In the genomic region with DNA sequence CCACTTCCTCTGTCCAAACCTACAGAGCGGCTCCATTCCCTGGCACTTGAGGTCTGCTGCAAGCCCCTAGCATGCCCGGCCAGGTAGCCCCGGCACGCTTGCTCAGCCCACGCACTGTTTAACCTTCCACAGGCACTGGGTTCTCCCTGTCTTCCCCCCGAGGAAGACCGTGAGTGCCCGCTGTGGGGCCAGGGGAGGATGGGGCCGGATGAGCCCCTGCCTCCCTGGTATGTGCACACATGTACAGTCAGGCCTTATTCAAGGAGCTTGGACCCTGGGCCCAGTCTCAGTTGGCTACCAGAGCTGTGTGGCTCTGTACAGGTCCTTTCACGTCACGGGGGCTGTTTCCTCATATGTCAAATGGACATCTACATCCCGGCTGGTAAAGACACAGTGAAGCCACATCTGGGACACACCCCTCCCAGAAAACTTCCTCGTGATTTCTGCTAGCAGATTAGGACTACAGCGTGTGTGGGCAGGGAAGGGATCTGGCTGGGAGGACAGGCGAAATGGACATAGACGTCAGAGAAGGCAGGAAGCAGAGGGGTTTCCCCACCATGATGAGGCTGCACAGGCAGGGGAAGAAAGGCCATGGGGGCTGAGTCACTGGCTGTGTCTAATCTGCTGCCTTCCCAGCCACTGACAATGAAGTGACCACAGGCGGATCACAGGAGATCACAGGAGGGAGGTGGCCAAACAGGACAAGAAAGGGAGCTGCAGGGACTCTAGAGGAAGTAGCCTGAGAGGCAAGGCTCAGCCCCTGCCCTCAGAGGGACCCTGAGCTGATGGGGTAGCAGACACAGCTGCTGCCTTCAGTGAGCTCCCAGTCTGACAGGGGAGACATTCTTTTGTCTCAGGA, we compare ENCODE assay signal across 1 cellular context.
A peak's percentile ranks its signal among the peaks of the same experiment; 100 is the strongest.
TF ChIP-seq lines count a peak whose summit lies in the region.

No MANE protein-coding gene starts in this region.

TF ChIP-seq in K562, 482 proteins besides CTCF, POLR2A, EP300 and RAD21 (continued from another document and continues in another):
- TF ChIP-seq MLLT1 (IDR thresholded peaks at IDR 0.05), result peak; percentile 32 to 95; a peak in 3 of 4 replicates
- TF ChIP-seq RBM25 (IDR thresholded peaks at IDR 0.05; ENCODE audit: low read depth, low read length, severe bottlenecking), result no peak
- no peak for TF ChIP-seq ZNF764 (CRISPR knock-in tag; IDR thresholded peaks at IDR 0.05; ENCODE audit: low read depth)
- TF ChIP-seq, protein P1, sequence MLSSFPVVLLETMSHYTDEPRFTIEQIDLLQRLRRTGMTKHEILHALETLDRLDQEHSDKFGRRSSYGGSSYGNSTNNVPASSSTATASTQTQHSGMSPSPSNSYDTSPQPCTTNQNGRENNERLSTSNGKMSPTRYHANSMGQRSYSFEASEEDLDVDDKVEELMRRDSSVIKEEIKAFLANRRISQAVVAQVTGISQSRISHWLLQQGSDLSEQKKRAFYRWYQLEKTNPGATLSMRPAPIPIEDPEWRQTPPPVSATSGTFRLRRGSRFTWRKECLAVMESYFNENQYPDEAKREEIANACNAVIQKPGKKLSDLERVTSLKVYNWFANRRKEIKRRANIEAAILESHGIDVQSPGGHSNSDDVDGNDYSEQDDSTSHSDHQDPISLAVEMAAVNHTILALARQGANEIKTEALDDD (IDR thresholded peaks at IDR 0.05), result peak; percentile 33; the same call in 1 of the 2 replicates
- TF ChIP-seq BDP1 (IDR thresholded peaks at IDR 0.05; ENCODE audit: insufficient read depth, insufficient read length), result no peak
- no peak for TF ChIP-seq HEY1 (CRISPR knock-in tag; IDR thresholded peaks at IDR 0.05; ENCODE audit: borderline replicate concordance)
- no peak for TF ChIP-seq HNRNPL (IDR thresholded peaks at IDR 0.05; ENCODE audit: low read depth, low read length)
- TF ChIP-seq RBM22 (IDR thresholded peaks at IDR 0.05; ENCODE audit: low read depth, low read length, poor library complexity, severe bottlenecking), result no peak
- TF ChIP-seq KAT7 (CRISPR knock-in tag; IDR thresholded peaks at IDR 0.05; ENCODE audit: borderline replicate concordance), result no peak; the same call in 1 of the 2 replicates
- TF ChIP-seq RERE (CRISPR knock-in tag; IDR thresholded peaks at IDR 0.05; ENCODE audit: borderline replicate concordance), result no peak
- no peak for TF ChIP-seq PYGO2 (tag; IDR thresholded peaks at IDR 0.05)
- TF ChIP-seq CREB3 (tag; conservative IDR thresholded peaks at IDR 0.05; ENCODE audit: low read depth), result 0 out of 2 replicates have a peak, but pooled peaks have one; percentile 20
- TF ChIP-seq MAFF (IDR thresholded peaks at IDR 0.05; ENCODE audit: low read length), result peak; percentile 47
- TF ChIP-seq MTA2 (IDR thresholded peaks at IDR 0.05; ENCODE audit: low read depth), result peak; percentile 63
- TF ChIP-seq RBFOX2 (IDR thresholded peaks at IDR 0.05; ENCODE audit: low read depth, low read length), result peak; percentile 52
- no peak for TF ChIP-seq STAG1 (CRISPR knock-in tag; IDR thresholded peaks at IDR 0.05; ENCODE audit: borderline replicate concordance)
- TF ChIP-seq NFE2L1 (tag; IDR thresholded peaks at IDR 0.05; ENCODE audit: borderline replicate concordance, low read depth), result no peak
- peak; percentile 81; the same call in 1 of the 2 replicates for TF ChIP-seq HDGF (IDR thresholded peaks at IDR 0.05)
- peak; percentile 53 for TF ChIP-seq RBBP5 (IDR thresholded peaks at IDR 0.05; ENCODE audit: borderline replicate concordance, insufficient read depth, low read length, poor library complexity, severe bottlenecking)
- TF ChIP-seq ZNF668 (CRISPR knock-in tag; IDR thresholded peaks at IDR 0.05), result no peak
- peak; percentile 61 for TF ChIP-seq MYNN (IDR thresholded peaks at IDR 0.05)
- no peak for TF ChIP-seq MYNN (CRISPR knock-in tag; IDR thresholded peaks at IDR 0.05)
- no peak for TF ChIP-seq DLX4 (CRISPR knock-in tag; IDR thresholded peaks at IDR 0.05)
- TF ChIP-seq HSF4 (CRISPR knock-in tag; IDR thresholded peaks at IDR 0.05; ENCODE audit: borderline replicate concordance), result peak; percentile 34; the same call in 1 of the 2 replicates
- TF ChIP-seq, protein P2, sequence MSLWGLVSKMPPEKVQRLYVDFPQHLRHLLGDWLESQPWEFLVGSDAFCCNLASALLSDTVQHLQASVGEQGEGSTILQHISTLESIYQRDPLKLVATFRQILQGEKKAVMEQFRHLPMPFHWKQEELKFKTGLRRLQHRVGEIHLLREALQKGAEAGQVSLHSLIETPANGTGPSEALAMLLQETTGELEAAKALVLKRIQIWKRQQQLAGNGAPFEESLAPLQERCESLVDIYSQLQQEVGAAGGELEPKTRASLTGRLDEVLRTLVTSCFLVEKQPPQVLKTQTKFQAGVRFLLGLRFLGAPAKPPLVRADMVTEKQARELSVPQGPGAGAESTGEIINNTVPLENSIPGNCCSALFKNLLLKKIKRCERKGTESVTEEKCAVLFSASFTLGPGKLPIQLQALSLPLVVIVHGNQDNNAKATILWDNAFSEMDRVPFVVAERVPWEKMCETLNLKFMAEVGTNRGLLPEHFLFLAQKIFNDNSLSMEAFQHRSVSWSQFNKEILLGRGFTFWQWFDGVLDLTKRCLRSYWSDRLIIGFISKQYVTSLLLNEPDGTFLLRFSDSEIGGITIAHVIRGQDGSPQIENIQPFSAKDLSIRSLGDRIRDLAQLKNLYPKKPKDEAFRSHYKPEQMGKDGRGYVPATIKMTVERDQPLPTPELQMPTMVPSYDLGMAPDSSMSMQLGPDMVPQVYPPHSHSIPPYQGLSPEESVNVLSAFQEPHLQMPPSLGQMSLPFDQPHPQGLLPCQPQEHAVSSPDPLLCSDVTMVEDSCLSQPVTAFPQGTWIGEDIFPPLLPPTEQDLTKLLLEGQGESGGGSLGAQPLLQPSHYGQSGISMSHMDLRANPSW (CRISPR knock-in tag; IDR thresholded peaks at IDR 0.05), result 0 out of 2 replicates have a peak, but pooled peaks have one; percentile 78
- TF ChIP-seq, protein P3, sequence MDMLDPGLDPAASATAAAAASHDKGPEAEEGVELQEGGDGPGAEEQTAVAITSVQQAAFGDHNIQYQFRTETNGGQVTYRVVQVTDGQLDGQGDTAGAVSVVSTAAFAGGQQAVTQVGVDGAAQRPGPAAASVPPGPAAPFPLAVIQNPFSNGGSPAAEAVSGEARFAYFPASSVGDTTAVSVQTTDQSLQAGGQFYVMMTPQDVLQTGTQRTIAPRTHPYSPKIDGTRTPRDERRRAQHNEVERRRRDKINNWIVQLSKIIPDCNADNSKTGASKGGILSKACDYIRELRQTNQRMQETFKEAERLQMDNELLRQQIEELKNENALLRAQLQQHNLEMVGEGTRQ (CRISPR knock-in tag; IDR thresholded peaks at IDR 0.05), result 0 out of 2 replicates have a peak, but pooled peaks have one; percentile 21
- TF ChIP-seq ZNF699 (CRISPR knock-in tag; IDR thresholded peaks at IDR 0.05; ENCODE audit: insufficient replicate concordance), result no peak
- TF ChIP-seq ETS2 (tag; IDR thresholded peaks at IDR 0.05; ENCODE audit: borderline replicate concordance, poor library complexity, severe bottlenecking), result no peak
- TF ChIP-seq NR0B1 (IDR thresholded peaks at IDR 0.05; ENCODE audit: partially characterized antibody), result no peak
- TF ChIP-seq U2AF1 (optimal IDR thresholded peaks at IDR 0.05; ENCODE audit: low read depth, low read length), result no peak
- TF ChIP-seq, protein P4, sequence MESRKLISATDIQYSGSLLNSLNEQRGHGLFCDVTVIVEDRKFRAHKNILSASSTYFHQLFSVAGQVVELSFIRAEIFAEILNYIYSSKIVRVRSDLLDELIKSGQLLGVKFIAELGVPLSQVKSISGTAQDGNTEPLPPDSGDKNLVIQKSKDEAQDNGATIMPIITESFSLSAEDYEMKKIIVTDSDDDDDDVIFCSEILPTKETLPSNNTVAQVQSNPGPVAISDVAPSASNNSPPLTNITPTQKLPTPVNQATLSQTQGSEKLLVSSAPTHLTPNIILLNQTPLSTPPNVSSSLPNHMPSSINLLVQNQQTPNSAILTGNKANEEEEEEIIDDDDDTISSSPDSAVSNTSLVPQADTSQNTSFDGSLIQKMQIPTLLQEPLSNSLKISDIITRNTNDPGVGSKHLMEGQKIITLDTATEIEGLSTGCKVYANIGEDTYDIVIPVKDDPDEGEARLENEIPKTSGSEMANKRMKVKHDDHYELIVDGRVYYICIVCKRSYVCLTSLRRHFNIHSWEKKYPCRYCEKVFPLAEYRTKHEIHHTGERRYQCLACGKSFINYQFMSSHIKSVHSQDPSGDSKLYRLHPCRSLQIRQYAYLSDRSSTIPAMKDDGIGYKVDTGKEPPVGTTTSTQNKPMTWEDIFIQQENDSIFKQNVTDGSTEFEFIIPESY (CRISPR knock-in tag; IDR thresholded peaks at IDR 0.05), result no peak
- TF ChIP-seq SP1 (CRISPR knock-in tag; IDR thresholded peaks at IDR 0.05), result peak; percentile 80
- TF ChIP-seq SIN3B (IDR thresholded peaks at IDR 0.05; ENCODE audit: low read depth), result peak; percentile 23; the same call in 1 of the 2 replicates
- TF ChIP-seq ZNF253 (CRISPR knock-in tag; conservative IDR thresholded peaks at IDR 0.05), result 0 out of 2 replicates have a peak, but pooled peaks have one; percentile 32
- no peak for TF ChIP-seq TAF15 (IDR thresholded peaks at IDR 0.05; ENCODE audit: low read depth, low read length)
- TF ChIP-seq MED1 (CRISPR knock-in tag; IDR thresholded peaks at IDR 0.05; ENCODE audit: borderline replicate concordance), result no peak
- TF ChIP-seq E2F5 (CRISPR knock-in tag; IDR thresholded peaks at IDR 0.05), result no peak
- TF ChIP-seq FOSL1 (tag; conservative IDR thresholded peaks at IDR 0.05), result peak; percentile 96
